ENCODE assay signal across 1 cellular context in the genomic region with DNA sequence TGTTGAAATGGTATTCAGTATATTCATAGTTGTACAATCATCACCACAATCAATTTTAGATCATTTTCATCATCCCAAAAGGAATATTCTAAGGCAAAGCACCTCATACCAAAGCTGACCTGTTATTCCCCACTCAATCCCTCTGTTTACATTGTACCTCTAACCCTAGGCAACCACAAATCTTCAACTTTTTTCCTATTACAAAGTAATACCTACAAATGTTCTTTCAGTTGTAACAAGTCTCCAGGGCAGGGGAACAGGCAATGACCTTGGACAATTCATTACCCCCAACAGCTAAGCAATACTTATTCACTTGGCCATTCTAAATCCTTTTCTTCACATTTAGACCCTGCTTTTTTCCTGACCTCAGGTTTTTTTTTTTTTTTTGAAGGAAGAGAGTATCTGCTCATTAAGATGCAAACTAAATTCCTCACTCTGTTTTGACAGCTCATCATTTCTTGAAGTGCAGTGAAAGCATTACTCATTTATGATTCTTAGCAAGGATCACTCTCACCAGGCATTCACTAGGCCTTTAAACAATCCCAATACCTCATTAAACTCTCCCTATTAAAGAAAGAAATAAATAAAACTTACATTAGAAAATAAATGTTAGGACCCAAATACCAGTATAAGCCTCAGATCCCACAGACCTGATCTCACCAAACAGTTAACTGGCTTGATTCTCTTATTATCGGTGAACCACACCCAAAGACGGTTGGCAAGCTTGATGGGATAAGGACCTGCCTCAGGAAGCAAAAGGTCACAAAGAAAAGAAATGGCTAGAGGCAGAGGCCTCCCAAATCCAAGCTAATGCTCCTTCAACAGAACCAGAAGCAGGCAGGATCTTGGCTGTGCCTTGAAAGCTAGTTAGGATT.
A peak's percentile ranks its signal among the peaks of the same experiment; 100 is the strongest.
TF ChIP-seq lines count a peak whose summit lies in the region.

No MANE protein-coding gene starts in this region.

TF ChIP-seq in K562, 482 proteins besides CTCF, POLR2A, EP300 and RAD21 (continued from another document and continues in another):
- TF ChIP-seq, protein P1, sequence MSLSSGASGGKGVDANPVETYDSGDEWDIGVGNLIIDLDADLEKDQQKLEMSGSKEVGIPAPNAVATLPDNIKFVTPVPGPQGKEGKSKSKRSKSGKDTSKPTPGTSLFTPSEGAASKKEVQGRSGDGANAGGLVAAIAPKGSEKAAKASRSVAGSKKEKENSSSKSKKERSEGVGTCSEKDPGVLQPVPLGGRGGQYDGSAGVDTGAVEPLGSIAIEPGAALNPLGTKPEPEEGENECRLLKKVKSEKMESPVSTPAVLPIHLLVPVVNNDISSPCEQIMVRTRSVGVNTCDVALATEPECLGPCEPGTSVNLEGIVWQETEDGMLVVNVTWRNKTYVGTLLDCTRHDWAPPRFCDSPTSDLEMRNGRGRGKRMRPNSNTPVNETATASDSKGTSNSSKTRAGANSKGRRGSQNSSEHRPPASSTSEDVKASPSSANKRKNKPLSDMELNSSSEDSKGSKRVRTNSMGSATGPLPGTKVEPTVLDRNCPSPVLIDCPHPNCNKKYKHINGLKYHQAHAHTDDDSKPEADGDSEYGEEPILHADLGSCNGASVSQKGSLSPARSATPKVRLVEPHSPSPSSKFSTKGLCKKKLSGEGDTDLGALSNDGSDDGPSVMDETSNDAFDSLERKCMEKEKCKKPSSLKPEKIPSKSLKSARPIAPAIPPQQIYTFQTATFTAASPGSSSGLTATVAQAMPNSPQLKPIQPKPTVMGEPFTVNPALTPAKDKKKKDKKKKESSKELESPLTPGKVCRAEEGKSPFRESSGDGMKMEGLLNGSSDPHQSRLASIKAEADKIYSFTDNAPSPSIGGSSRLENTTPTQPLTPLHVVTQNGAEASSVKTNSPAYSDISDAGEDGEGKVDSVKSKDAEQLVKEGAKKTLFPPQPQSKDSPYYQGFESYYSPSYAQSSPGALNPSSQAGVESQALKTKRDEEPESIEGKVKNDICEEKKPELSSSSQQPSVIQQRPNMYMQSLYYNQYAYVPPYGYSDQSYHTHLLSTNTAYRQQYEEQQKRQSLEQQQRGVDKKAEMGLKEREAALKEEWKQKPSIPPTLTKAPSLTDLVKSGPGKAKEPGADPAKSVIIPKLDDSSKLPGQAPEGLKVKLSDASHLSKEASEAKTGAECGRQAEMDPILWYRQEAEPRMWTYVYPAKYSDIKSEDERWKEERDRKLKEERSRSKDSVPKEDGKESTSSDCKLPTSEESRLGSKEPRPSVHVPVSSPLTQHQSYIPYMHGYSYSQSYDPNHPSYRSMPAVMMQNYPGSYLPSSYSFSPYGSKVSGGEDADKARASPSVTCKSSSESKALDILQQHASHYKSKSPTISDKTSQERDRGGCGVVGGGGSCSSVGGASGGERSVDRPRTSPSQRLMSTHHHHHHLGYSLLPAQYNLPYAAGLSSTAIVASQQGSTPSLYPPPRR (CRISPR knock-in tag; IDR thresholded peaks at IDR 0.05; ENCODE audit: borderline replicate concordance), result no peak
- no peak for TF ChIP-seq NFIX (CRISPR knock-in tag; IDR thresholded peaks at IDR 0.05; ENCODE audit: low read depth)
- TF ChIP-seq SAFB2 (IDR thresholded peaks at IDR 0.05; ENCODE audit: borderline replicate concordance, low read depth, low read length, severe bottlenecking), result no peak
- TF ChIP-seq POLR2G (IDR thresholded peaks at IDR 0.05; ENCODE audit: low read depth, low read length), result no peak
- TF ChIP-seq MYBL2 (IDR thresholded peaks at IDR 0.05; ENCODE audit: low read depth), result no peak
- no peak for TF ChIP-seq MYBL2 (CRISPR knock-in tag; IDR thresholded peaks at IDR 0.05; ENCODE audit: borderline replicate concordance)
- no peak for TF ChIP-seq HNRNPH1 (optimal IDR thresholded peaks at IDR 0.05; ENCODE audit: low read depth, low read length)
- TF ChIP-seq SNIP1 (IDR thresholded peaks at IDR 0.05; ENCODE audit: low read depth), result no peak
- no peak for TF ChIP-seq ZNF444 (CRISPR knock-in tag; IDR thresholded peaks at IDR 0.05)
- TF ChIP-seq PHB2 (IDR thresholded peaks at IDR 0.05; ENCODE audit: low read depth), result no peak
- no peak for TF ChIP-seq RBM22 (IDR thresholded peaks at IDR 0.05; ENCODE audit: low read depth, low read length, poor library complexity, severe bottlenecking)
- TF ChIP-seq L3MBTL2 (IDR thresholded peaks at IDR 0.05), result no peak
- TF ChIP-seq CTBP1 (IDR thresholded peaks at IDR 0.05; ENCODE audit: borderline replicate concordance), result 0 out of 2 replicates have a peak, but pooled peaks have one; percentile 18
- no peak for TF ChIP-seq FOXJ3 (CRISPR knock-in tag; IDR thresholded peaks at IDR 0.05)
- TF ChIP-seq, protein P2, sequence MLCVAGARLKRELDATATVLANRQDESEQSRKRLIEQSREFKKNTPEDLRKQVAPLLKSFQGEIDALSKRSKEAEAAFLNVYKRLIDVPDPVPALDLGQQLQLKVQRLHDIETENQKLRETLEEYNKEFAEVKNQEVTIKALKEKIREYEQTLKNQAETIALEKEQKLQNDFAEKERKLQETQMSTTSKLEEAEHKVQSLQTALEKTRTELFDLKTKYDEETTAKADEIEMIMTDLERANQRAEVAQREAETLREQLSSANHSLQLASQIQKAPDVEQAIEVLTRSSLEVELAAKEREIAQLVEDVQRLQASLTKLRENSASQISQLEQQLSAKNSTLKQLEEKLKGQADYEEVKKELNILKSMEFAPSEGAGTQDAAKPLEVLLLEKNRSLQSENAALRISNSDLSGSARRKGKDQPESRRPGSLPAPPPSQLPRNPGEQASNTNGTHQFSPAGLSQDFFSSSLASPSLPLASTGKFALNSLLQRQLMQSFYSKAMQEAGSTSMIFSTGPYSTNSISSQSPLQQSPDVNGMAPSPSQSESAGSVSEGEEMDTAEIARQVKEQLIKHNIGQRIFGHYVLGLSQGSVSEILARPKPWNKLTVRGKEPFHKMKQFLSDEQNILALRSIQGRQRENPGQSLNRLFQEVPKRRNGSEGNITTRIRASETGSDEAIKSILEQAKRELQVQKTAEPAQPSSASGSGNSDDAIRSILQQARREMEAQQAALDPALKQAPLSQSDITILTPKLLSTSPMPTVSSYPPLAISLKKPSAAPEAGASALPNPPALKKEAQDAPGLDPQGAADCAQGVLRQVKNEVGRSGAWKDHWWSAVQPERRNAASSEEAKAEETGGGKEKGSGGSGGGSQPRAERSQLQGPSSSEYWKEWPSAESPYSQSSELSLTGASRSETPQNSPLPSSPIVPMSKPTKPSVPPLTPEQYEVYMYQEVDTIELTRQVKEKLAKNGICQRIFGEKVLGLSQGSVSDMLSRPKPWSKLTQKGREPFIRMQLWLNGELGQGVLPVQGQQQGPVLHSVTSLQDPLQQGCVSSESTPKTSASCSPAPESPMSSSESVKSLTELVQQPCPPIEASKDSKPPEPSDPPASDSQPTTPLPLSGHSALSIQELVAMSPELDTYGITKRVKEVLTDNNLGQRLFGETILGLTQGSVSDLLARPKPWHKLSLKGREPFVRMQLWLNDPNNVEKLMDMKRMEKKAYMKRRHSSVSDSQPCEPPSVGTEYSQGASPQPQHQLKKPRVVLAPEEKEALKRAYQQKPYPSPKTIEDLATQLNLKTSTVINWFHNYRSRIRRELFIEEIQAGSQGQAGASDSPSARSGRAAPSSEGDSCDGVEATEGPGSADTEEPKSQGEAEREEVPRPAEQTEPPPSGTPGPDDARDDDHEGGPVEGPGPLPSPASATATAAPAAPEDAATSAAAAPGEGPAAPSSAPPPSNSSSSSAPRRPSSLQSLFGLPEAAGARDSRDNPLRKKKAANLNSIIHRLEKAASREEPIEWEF (CRISPR knock-in tag; IDR thresholded peaks at IDR 0.05), result no peak
- TF ChIP-seq ZNF140 (CRISPR knock-in tag; IDR thresholded peaks at IDR 0.05), result no peak
- TF ChIP-seq, protein P3, sequence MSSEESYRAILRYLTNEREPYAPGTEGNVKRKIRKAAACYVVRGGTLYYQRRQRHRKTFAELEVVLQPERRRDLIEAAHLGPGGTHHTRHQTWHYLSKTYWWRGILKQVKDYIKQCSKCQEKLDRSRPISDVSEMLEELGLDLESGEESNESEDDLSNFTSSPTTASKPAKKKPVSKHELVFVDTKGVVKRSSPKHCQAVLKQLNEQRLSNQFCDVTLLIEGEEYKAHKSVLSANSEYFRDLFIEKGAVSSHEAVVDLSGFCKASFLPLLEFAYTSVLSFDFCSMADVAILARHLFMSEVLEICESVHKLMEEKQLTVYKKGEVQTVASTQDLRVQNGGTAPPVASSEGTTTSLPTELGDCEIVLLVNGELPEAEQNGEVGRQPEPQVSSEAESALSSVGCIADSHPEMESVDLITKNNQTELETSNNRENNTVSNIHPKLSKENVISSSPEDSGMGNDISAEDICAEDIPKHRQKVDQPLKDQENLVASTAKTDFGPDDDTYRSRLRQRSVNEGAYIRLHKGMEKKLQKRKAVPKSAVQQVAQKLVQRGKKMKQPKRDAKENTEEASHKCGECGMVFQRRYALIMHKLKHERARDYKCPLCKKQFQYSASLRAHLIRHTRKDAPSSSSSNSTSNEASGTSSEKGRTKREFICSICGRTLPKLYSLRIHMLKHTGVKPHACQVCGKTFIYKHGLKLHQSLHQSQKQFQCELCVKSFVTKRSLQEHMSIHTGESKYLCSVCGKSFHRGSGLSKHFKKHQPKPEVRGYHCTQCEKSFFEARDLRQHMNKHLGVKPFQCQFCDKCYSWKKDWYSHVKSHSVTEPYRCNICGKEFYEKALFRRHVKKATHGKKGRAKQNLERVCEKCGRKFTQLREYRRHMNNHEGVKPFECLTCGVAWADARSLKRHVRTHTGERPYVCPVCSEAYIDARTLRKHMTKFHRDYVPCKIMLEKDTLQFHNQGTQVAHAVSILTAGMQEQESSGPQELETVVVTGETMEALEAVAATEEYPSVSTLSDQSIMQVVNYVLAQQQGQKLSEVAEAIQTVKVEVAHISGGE (CRISPR knock-in tag; IDR thresholded peaks at IDR 0.05), result no peak
- TF ChIP-seq MAZ (CRISPR knock-in tag; conservative IDR thresholded peaks at IDR 0.05 in 1 of 2, IDR thresholded peaks at IDR 0.05 in 1 of 2), result no peak
- no peak for TF ChIP-seq ZBED1 (IDR thresholded peaks at IDR 0.05)
- TF ChIP-seq, protein P4, sequence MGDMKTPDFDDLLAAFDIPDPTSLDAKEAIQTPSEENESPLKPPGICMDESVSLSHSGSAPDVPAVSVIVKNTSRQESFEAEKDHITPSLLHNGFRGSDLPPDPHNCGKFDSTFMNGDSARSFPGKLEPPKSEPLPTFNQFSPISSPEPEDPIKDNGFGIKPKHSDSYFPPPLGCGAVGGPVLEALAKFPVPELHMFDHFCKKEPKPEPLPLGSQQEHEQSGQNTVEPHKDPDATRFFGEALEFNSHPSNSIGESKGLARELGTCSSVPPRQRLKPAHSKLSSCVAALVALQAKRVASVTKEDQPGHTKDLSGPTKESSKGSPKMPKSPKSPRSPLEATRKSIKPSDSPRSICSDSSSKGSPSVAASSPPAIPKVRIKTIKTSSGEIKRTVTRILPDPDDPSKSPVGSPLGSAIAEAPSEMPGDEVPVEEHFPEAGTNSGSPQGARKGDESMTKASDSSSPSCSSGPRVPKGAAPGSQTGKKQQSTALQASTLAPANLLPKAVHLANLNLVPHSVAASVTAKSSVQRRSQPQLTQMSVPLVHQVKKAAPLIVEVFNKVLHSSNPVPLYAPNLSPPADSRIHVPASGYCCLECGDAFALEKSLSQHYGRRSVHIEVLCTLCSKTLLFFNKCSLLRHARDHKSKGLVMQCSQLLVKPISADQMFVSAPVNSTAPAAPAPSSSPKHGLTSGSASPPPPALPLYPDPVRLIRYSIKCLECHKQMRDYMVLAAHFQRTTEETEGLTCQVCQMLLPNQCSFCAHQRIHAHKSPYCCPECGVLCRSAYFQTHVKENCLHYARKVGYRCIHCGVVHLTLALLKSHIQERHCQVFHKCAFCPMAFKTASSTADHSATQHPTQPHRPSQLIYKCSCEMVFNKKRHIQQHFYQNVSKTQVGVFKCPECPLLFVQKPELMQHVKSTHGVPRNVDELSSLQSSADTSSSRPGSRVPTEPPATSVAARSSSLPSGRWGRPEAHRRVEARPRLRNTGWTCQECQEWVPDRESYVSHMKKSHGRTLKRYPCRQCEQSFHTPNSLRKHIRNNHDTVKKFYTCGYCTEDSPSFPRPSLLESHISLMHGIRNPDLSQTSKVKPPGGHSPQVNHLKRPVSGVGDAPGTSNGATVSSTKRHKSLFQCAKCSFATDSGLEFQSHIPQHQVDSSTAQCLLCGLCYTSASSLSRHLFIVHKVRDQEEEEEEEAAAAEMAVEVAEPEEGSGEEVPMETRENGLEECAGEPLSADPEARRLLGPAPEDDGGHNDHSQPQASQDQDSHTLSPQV (IDR thresholded peaks at IDR 0.05), result peak; percentile 50; the same call in 1 of the 2 replicates
- TF ChIP-seq CBFA2T2 (conservative IDR thresholded peaks at IDR 0.05), result peak; percentile 51; the same call in 1 of the 2 replicates
- TF ChIP-seq GATAD2A (IDR thresholded peaks at IDR 0.05), result no peak
- TF ChIP-seq ZC3H4 (CRISPR knock-in tag; IDR thresholded peaks at IDR 0.05; ENCODE audit: borderline replicate concordance), result no peak
- TF ChIP-seq, protein P5, sequence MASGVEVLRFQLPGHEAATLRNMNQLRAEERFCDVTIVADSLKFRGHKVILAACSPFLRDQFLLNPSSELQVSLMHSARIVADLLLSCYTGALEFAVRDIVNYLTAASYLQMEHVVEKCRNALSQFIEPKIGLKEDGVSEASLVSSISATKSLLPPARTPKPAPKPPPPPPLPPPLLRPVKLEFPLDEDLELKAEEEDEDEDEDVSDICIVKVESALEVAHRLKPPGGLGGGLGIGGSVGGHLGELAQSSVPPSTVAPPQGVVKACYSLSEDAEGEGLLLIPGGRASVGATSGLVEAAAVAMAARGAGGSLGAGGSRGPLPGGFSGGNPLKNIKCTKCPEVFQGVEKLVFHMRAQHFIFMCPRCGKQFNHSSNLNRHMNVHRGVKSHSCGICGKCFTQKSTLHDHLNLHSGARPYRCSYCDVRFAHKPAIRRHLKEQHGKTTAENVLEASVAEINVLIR (CRISPR knock-in tag; IDR thresholded peaks at IDR 0.05), result no peak
- peak; percentile 92 for TF ChIP-seq C11orf30 (IDR thresholded peaks at IDR 0.05; ENCODE audit: low read depth)
- TF ChIP-seq FOXK2 (conservative IDR thresholded peaks at IDR 0.05 in 1 of 2, IDR thresholded peaks at IDR 0.05 in 1 of 2; ENCODE audit: low read depth in 2 of 2), result no peak
- TF ChIP-seq ZNF76 (CRISPR knock-in tag; IDR thresholded peaks at IDR 0.05; ENCODE audit: borderline replicate concordance), result no peak
- TF ChIP-seq TRIM24 (IDR thresholded peaks at IDR 0.05), result no peak
- no peak for TF ChIP-seq FOXP1 (CRISPR knock-in tag; IDR thresholded peaks at IDR 0.05)
- TF ChIP-seq ZNF282 (CRISPR knock-in tag; IDR thresholded peaks at IDR 0.05), result no peak
- TF ChIP-seq, protein P6, sequence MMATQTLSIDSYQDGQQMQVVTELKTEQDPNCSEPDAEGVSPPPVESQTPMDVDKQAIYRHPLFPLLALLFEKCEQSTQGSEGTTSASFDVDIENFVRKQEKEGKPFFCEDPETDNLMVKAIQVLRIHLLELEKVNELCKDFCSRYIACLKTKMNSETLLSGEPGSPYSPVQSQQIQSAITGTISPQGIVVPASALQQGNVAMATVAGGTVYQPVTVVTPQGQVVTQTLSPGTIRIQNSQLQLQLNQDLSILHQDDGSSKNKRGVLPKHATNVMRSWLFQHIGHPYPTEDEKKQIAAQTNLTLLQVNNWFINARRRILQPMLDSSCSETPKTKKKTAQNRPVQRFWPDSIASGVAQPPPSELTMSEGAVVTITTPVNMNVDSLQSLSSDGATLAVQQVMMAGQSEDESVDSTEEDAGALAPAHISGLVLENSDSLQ (IDR thresholded peaks at IDR 0.05), result peak; percentile 64
- no peak for TF ChIP-seq WHSC1 (IDR thresholded peaks at IDR 0.05; ENCODE audit: low read length)
